ENCODE assay signal across 23 cellular contexts in genomic region chr19:40154121-40154680, GRCh38.
"Had no signal": no experiment of that assay in that cellular context is flagged by ENCODE, and none has a peak within 500 bp of the region (broad histone marks: within the 10 kb centered on the region; RNA-seq: fewer than 3 reads in every experiment).

No MANE protein-coding gene starts in this region.

- H3K27me3 Mint-ChIP-seq: activated CD4-positive, alpha-beta memory T cell treated with anti-CD3 and anti-CD28 coated beads, Interleukin-2, amount 10 ng/mL, durations not matched to agents 7 days and 5 days; activated CD4-positive, alpha-beta T cell treated with anti-CD3 and anti-CD28 coated beads, Interleukin-2, amount 10 ng/mL, durations not matched to agents 7 days and 5 days; activated naive CD8-positive, alpha-beta T cell treated with anti-CD3 and anti-CD28 coated beads, Interleukin-2, amount 50 U/mL, for 24 hours; T-cell had no signal

- ATAC-seq: activated naive CD4-positive, alpha-beta T cell treated with anti-CD3 and anti-CD28 coated beads, Interleukin-2, amount 50 U/mL, for 72 hours; activated naive CD8-positive, alpha-beta T cell treated with anti-CD3 and anti-CD28 coated beads, Interleukin-2, amount 50 U/mL, for 24 hours; body of pancreas; T-cell had no signal

- H3K36me3 Mint-ChIP-seq: activated naive CD4-positive, alpha-beta T cell treated with anti-CD3 and anti-CD28 coated beads, Interleukin-2, amount 50 U/mL, for 72 hours; T-cell had no signal

- H3K36me3 ChIP-seq: ascending aorta had no signal

- H3K27ac ChIP-seq: ascending aorta, body of pancreas, KMS-11, SK-N-MC had no signal

- H3K4me3 Mint-ChIP-seq: activated CD4-positive, alpha-beta memory T cell treated with anti-CD3 and anti-CD28 coated beads, Interleukin-2, amount 10 ng/mL, durations not matched to agents 7 days and 5 days; activated CD4-positive, alpha-beta T cell treated with anti-CD3 and anti-CD28 coated beads, Interleukin-2, amount 10 ng/mL, durations not matched to agents 7 days and 5 days; activated naive CD8-positive, alpha-beta T cell treated with anti-CD3 and anti-CD28 coated beads, Interleukin-2, amount 50 U/mL, for 24 hours; T-cell had no signal

- H3K4me3 ChIP-seq: ascending aorta, body of pancreas, SK-N-MC had no signal

- H3K27ac Mint-ChIP-seq: activated CD4-positive, alpha-beta memory T cell treated with anti-CD3 and anti-CD28 coated beads, Interleukin-2, amount 10 ng/mL, durations not matched to agents 7 days and 5 days; activated CD4-positive, alpha-beta T cell treated with anti-CD3 and anti-CD28 coated beads, Interleukin-2, amount 10 ng/mL, durations not matched to agents 7 days and 5 days; activated naive CD4-positive, alpha-beta T cell treated with anti-CD3 and anti-CD28 coated beads, Interleukin-2, amount 50 U/mL, for 72 hours; activated naive CD8-positive, alpha-beta T cell treated with anti-CD3 and anti-CD28 coated beads, Interleukin-2, amount 50 U/mL, for 24 hours; T-cell had no signal

- H3K9me3 Mint-ChIP-seq: activated CD4-positive, alpha-beta memory T cell treated with anti-CD3 and anti-CD28 coated beads, Interleukin-2, amount 10 ng/mL, durations not matched to agents 7 days and 5 days; activated CD4-positive, alpha-beta T cell treated with anti-CD3 and anti-CD28 coated beads, Interleukin-2, amount 10 ng/mL, durations not matched to agents 7 days and 5 days; activated naive CD4-positive, alpha-beta T cell treated with anti-CD3 and anti-CD28 coated beads, Interleukin-2, amount 50 U/mL, for 72 hours; activated naive CD8-positive, alpha-beta T cell treated with anti-CD3 and anti-CD28 coated beads, Interleukin-2, amount 50 U/mL, for 24 hours; T-cell had no signal

- H3K4me2 ChIP-seq: KMS-11 had no signal

- H3K9me3 ChIP-seq: ascending aorta, body of pancreas had no signal

- H3K9ac ChIP-seq: KMS-11 had no signal

- H3K27me3 ChIP-seq: ascending aorta, body of pancreas had no signal

- H3K4me1 ChIP-seq: ascending aorta, body of pancreas had no signal

- DNase-seq: activated CD4-positive, alpha-beta memory T cell treated with anti-CD3 and anti-CD28 coated beads, Interleukin-2, amount 10 ng/mL, durations not matched to agents 7 days and 5 days; activated CD4-positive, alpha-beta T cell treated with anti-CD3 and anti-CD28 coated beads, Interleukin-2, amount 10 ng/mL, durations not matched to agents 7 days and 5 days; activated CD4-positive, CD25-positive, alpha-beta regulatory T cell; activated CD8-positive, alpha-beta memory T cell treated with anti-CD3 and anti-CD28 coated beads, Interleukin-2, amount 50 U/mL, for 4 hours; activated naive CD4-positive, alpha-beta T cell treated with Interleukin-2 at 50 U/mL for 16 hours; activated naive CD8-positive, alpha-beta T cell treated with anti-CD3 and anti-CD28 coated beads, Interleukin-2, amount 50 U/mL, for 24 hours; activated T-cell treated with anti-CD3 and anti-CD28 coated beads, Interleukin-2, amount 50 U/mL, for 1 hour; amniotic stem cell; body of pancreas; central memory CD4-positive, alpha-beta T cell; NCI-H1092; NCI-H1417; NCI-H1694 treated with DMSO at 0.1 percent for 48 hours; NCI-H2029 treated with DMSO at 0.1 percent for 48 hours; NCI-H446; NCI-H524; T-cell; T-helper 2 cell; T1000 had no signal
